Comparison of ENCODE assay signal across 8 cellular contexts in the genomic region with DNA sequence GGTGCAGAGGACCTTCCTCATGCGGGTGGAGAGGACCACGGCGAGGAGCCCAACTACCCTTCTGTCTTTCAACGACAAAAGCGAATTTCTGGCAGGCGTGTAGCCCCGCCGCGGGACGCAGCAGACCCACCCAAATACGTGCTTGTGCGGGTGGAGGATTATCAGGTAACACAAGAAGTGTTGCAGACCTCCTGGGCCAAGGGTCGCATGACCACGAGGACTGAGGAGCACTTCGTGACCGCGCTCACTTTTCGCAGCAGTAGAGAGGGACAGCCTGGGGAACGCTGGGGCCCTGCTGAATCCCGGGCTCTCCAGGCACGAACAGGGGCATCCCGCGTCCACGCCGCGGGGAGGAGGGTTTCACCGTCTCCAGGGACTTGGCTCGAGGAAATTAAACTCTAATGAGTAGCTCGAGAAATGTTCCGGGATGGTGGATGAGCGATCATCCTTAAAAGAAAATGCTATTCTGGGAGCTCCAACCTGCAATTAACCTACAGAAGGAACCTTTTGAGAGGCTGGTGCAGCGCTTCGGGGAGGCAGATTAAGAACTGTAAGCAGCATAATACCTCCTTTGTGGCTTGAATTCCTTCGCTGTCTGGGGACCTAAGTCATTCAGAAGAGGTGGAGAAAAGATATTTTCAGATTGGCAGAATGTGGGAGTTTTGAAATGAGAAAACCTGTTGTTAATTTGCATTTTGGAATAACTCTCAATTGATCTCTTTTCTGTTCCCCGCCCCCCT. TPM values are rescaled to one million over a fixed set of nuclear protein-coding genes. Genes with fewer than 3 reads are reported as not detected.
DNase-seq lines count a peak whose midpoint lies in the region; ATAC-seq, FAIRE-seq and TF ChIP-seq lines count a peak whose summit lies in the region.

No MANE protein-coding gene starts in this region.

- intact Hi-C loops in HCT116 (cut with micrococcal nuclease) (no loop called here), GM12878 (cut with micrococcal nuclease; ENCODE audit: unreplicated experiment) (no loop called here), kidney (cut with DNase I) (no loop called here)

- peak; percentile 4 for DNase-seq in T-helper 2 cell treated with Interferon-gamma antibody and Interleukin-4, amounts not matched to agents 5 μg/mL and 100 μg/mL, for 36 hours (ENCODE audit: low spot score)
- DNase-seq in T-helper 2 cell (no peak), HCT116 (ENCODE audit: low read depth, low spot score) (no peak), NCI-H1092 (lab: John Stamatoyannopoulos, UW) (peak; percentile 1), GM12878 (ENCODE audit: low read depth, low spot score) (no peak), kidney (peak; percentile 72), amniotic stem cell (lab: John Stamatoyannopoulos, UW) (no peak)

- H3K9ac ChIP-seq in HCT116 (ENCODE audit: low read length) (peak overlapping the region; percentile 82), GM12878 (ENCODE audit: control insufficient read depth, insufficient read depth, low read length) (0 out of 2 replicates have a peak overlapping the region, but pooled peaks have one; percentile 20), kidney (ENCODE audit: low read length in 2 of 2) (no peak overlapping the region)

- SMC1A ChIA-PET in GM12878 (lab: Charles Lee; ENCODE audit: uncharacterized antibody, unreplicated experiment): interaction anchor here (0.9 to 2.4 kb wide), 3 partner anchors 9 to 17 kb away, joined by 3 to 8 read pairs (median 3); no protein-coding TSS in a partner anchor

- BruUV-seq in HCT116 (replicated peaks; lab: Mats Ljungman, UMichigan): TSS peak; percentile 49
- no TSS peak for BruUV-seq in GM12878 (replicated peaks; lab: Mats Ljungman, UMichigan)

- H3K36me3 Mint-ChIP-seq in T-helper 2 cell treated with Interferon-gamma antibody and Interleukin-4, amounts not matched to agents 5 μg/mL and 100 μg/mL, for 36 hours (ENCODE audit: low read depth): no peaks in the 10 kb centered on the region
- H3K36me3 Mint-ChIP-seq in stimulated activated naive CD8-positive, alpha-beta T cell treated with anti-CD3 and anti-CD28 coated beads, Interleukin-15, Interleukin-2, amounts not matched to agents 100 ng/mL and 50 ng/mL, for 24 hours (ENCODE audit: low read depth): no peaks in the 10 kb centered on the region

- H3K36me3 ChIP-seq in HCT116 (ENCODE audit: control insufficient read depth in 1 of 2, insufficient read depth in 2 of 2, low read length in 2 of 2) (no peaks in the 10 kb centered on the region), GM12878 (ENCODE audit: control insufficient read depth in 2 of 2, insufficient read depth in 2 of 2, low read length in 1 of 2) (no peaks in the 10 kb centered on the region), kidney (ENCODE audit: control insufficient read depth in 1 of 2, insufficient read depth in 2 of 2, low read length in 2 of 2) (no peaks in the 10 kb centered on the region)

- TF ChIP-seq EP300 in GM12878 (IDR thresholded peaks at IDR 0.05; ENCODE audit: borderline replicate concordance in 1 of 2, control insufficient read depth in 1 of 2, low read depth in 2 of 2, low read length in 2 of 2): no peak

- H4K20me1 ChIP-seq in HCT116 (ENCODE audit: insufficient read depth) (no peaks in the 10 kb centered on the region), GM12878 (ENCODE audit: control insufficient read depth, insufficient read depth) (no peaks in the 10 kb centered on the region)

- H2AFZ ChIP-seq in HCT116 (ENCODE audit: low read depth, low read length, poor library complexity, severe bottlenecking) (no peak overlapping the region), GM12878 (ENCODE audit: control insufficient read depth, low read depth, low read length) (peak overlapping the region; percentile 69)

- H3K4me1 Mint-ChIP-seq in T-helper 2 cell treated with Interferon-gamma antibody and Interleukin-4, amounts not matched to agents 5 μg/mL and 100 μg/mL, for 36 hours (ENCODE audit: low read depth): peaks cover 18% of the 10 kb centered on the region
- H3K4me1 Mint-ChIP-seq in stimulated activated naive CD8-positive, alpha-beta T cell treated with anti-CD3 and anti-CD28 coated beads, Interleukin-15, Interleukin-2, amounts not matched to agents 100 ng/mL and 50 ng/mL, for 24 hours (ENCODE audit: low read depth): peaks cover 18% of the 10 kb centered on the region

- peak; percentile 65 for FAIRE-seq in GM12878 (lab: Jason Lieb, UNC)
- no peak for FAIRE-seq in kidney (lab: Jason Lieb, UNC)

- TF ChIP-seq RAD21 in HCT116 (IDR thresholded peaks at IDR 0.05; ENCODE audit: low read depth) (no peak), GM12878 (IDR thresholded peaks at IDR 0.05; ENCODE audit: insufficient read depth, low read depth, low read length) (no peak)

- peaks cover 32% of the 10 kb centered on the region for H3K79me2 ChIP-seq in HCT116 (ENCODE audit: insufficient read depth, low read length)
- no peaks in the 10 kb centered on the region for H3K79me2 ChIP-seq in GM12878 (ENCODE audit: control insufficient read depth, insufficient read depth, low read length)

- peaks cover 50 to 71% of the 10 kb centered on the region in 2 experiments for H3K4me1 ChIP-seq in HCT116 (ENCODE audit: control insufficient read depth in 1 of 2, insufficient read depth in 2 of 2, low read length in 2 of 2)
- no peaks in the 10 kb centered on the region; the same call in none of the 2 replicates for H3K4me1 ChIP-seq in GM12878 (ENCODE audit: control insufficient read depth, insufficient read depth, low read length)
- peaks cover 0 to 13% of the 10 kb centered on the region in 2 donors for H3K4me1 ChIP-seq in kidney (ENCODE audit: control insufficient read depth in 1 of 2, insufficient read depth in 1 of 2, low read depth in 1 of 2, low read length in 2 of 2)

- peaks cover 38% of the 10 kb centered on the region for H3K27me3 Mint-ChIP-seq in T-helper 2 cell treated with Interferon-gamma antibody and Interleukin-4, amounts not matched to agents 5 μg/mL and 100 μg/mL, for 36 hours (ENCODE audit: low read depth)
- H3K27me3 Mint-ChIP-seq in stimulated activated naive CD8-positive, alpha-beta T cell treated with anti-CD3 and anti-CD28 coated beads, Interleukin-15, Interleukin-2, amounts not matched to agents 100 ng/mL and 50 ng/mL, for 24 hours: peaks cover 57% of the 10 kb centered on the region

- H3K4me3 Mint-ChIP-seq in T-helper 2 cell treated with Interferon-gamma antibody and Interleukin-4, amounts not matched to agents 5 μg/mL and 100 μg/mL, for 36 hours: peak overlapping the region; percentile 88
- H3K4me3 Mint-ChIP-seq in stimulated activated naive CD8-positive, alpha-beta T cell treated with anti-CD3 and anti-CD28 coated beads, Interleukin-15, Interleukin-2, amounts not matched to agents 100 ng/mL and 50 ng/mL, for 24 hours: peak overlapping the region; percentile 77

- CTCF ChIA-PET in HCT116 (lab: Charles Lee): interaction anchor here (1.2 kb wide), 1 partner anchor 10 kb away, joined by 3 read pairs; no protein-coding TSS in a partner anchor
- CTCF ChIA-PET in GM12878 (lab: Yijun Ruan, JAX): interaction anchor here (0.8 to 1.5 kb wide), 2 partner anchors 14 to 21 kb away, joined by 3 read pairs; no protein-coding TSS in a partner anchor

- in situ Hi-C loops in GM12878 (cut with MboI): no loop called here

- H3K27me3 ChIP-seq in HCT116 (ENCODE audit: insufficient read depth, low read length) (no peaks in the 10 kb centered on the region), GM12878 (replicated peaks in 1 of 2; ENCODE audit: control insufficient read depth in 2 of 2, insufficient read depth in 2 of 2, low read length in 1 of 2) (no peaks in the 10 kb centered on the region; a peak in 1 of 4 replicates)

- no peak overlapping the region for H3K27ac Mint-ChIP-seq in T-helper 2 cell treated with Interferon-gamma antibody and Interleukin-4, amounts not matched to agents 5 μg/mL and 100 μg/mL, for 36 hours
- H3K27ac Mint-ChIP-seq in stimulated activated naive CD8-positive, alpha-beta T cell treated with anti-CD3 and anti-CD28 coated beads, Interleukin-15, Interleukin-2, amounts not matched to agents 100 ng/mL and 50 ng/mL, for 24 hours: no peak overlapping the region

- 24% methylated on average over 33 of the region's 35 CpGs for WGBS in GM12878 (ENCODE audit: insufficient coverage, insufficient replicate concordance, low lambda C conversion rate, missing lambda C conversion rate)

- H3K9me3 Mint-ChIP-seq in T-helper 2 cell treated with Interferon-gamma antibody and Interleukin-4, amounts not matched to agents 5 μg/mL and 100 μg/mL, for 36 hours: no peaks in the 10 kb centered on the region
- H3K9me3 Mint-ChIP-seq in stimulated activated naive CD8-positive, alpha-beta T cell treated with anti-CD3 and anti-CD28 coated beads, Interleukin-15, Interleukin-2, amounts not matched to agents 100 ng/mL and 50 ng/mL, for 24 hours: no peaks in the 10 kb centered on the region

- no peaks in the 10 kb centered on the region for H3K9me3 ChIP-seq in HCT116 (ENCODE audit: control insufficient read depth in 1 of 2, insufficient read depth in 1 of 2, low read depth in 1 of 2, low read length in 2 of 2)
- no peaks in the 10 kb centered on the region for H3K9me3 ChIP-seq in GM12878 (replicated peaks; ENCODE audit: control insufficient read depth, insufficient read depth, low read length)
- H3K9me3 ChIP-seq in kidney (ENCODE audit: control insufficient read depth in 1 of 2, low read length in 2 of 2): no peaks in the 10 kb centered on the region

- no peaks in the 10 kb centered on the region for H3K9me2 ChIP-seq in HCT116 (ENCODE audit: insufficient read depth)

- TF ChIP-seq CTCF in HCT116 (IDR thresholded peaks at IDR 0.05 in 2 of 3, conservative IDR thresholded peaks at IDR 0.05 in 1 of 3; ENCODE audit: borderline replicate concordance in 1 of 3, insufficient read depth in 1 of 3, low read depth in 2 of 3, low read length in 2 of 3) (no peak), GM12878 (IDR thresholded peaks at IDR 0.05 in 2 of 3, conservative IDR thresholded peaks at IDR 0.05 in 1 of 3; ENCODE audit: control insufficient read depth in 2 of 3, extremely low read depth in 1 of 3, insufficient read depth in 1 of 3, low read depth in 3 of 3, low read length in 3 of 3) (no peak), kidney (IDR thresholded peaks at IDR 0.05; ENCODE audit: borderline replicate concordance, extremely low read depth, insufficient read depth) (no peak)

- TF ChIP-seq POLR2A in HCT116 (IDR thresholded peaks at IDR 0.05; ENCODE audit: borderline replicate concordance, extremely low read depth, insufficient read depth, insufficient read length) (no peak), GM12878 (IDR thresholded peaks at IDR 0.05; ENCODE audit: low read depth, low read length) (no peak)

- ATAC-seq in HCT116: peak; percentile 34
- peak; percentile 70 for ATAC-seq in GM12878

- H3K27ac ChIP-seq in HCT116 (ENCODE audit: low read depth, low read length) (peak overlapping the region; percentile 81), GM12878 (ENCODE audit: control insufficient read depth, insufficient read depth) (no peak overlapping the region), kidney (ENCODE audit: low read depth in 2 of 2, low read length in 2 of 2) (no peak overlapping the region)

- H3K4me2 ChIP-seq in HCT116 (ENCODE audit: low read length): peak overlapping the region; percentile 98
- H3K4me2 ChIP-seq in GM12878 (ENCODE audit: control insufficient read depth, insufficient read depth): peak overlapping the region; percentile 82

- POLR2A ChIA-PET in HCT116 (lab: Charles Lee): interaction anchor here (1.1 to 2.4 kb wide), 6 partner anchors 9 to 19 kb away, joined by 3 to 7 read pairs (median 6); no protein-coding TSS in a partner anchor
- POLR2A ChIA-PET in GM12878 (lab: Charles Lee): no interaction called here

- RAD21 ChIA-PET in HCT116 (lab: Charles Lee; ENCODE audit: low non-redundant PET in 1 of 2, low total read pairs in 2 of 2, uncharacterized antibody in 2 of 2, unreplicated experiment in 2 of 2) (no interaction called here), GM12878 (lab: Charles Lee; ENCODE audit: unreplicated experiment) (interaction anchor here (1.6 kb wide), 1 partner anchor 12 kb away, joined by 3 read pairs; no protein-coding TSS in a partner anchor)

- H3K4me3 ChIP-seq in HCT116 (replicated peaks in 1 of 2; ENCODE audit: low read depth in 1 of 2, low read length in 2 of 2) (peak overlapping the region; percentile 75), GM12878 (peak overlapping the region; percentile 57), kidney (ENCODE audit: low read length in 2 of 2) (peak overlapping the region; percentile 58 to 60)

RNA-seq across cellular contexts. Expression of a gene that starts 0.8 kb away (rescaled TPM):
- total RNA-seq in HCT116 (2021; ENCODE audit: unreplicated experiment) (31.6 TPM), GM12878 (2014; rRNA removed) (not detected in 2 replicates), GM12878 (2014; rRNA removed; fragmentation: Illumina TruSeq; extraction: Trizol) (not detected in 2 replicates), GM12878 (2021) (not detected in 2 replicates), kidney (2.2 TPM)
- 4.8 and 7.9 TPM in 2 replicates for polyA plus RNA-seq in HCT116 (2012)
- not detected in 2 replicates for total RNA-seq in GM12878 (2013; cell fraction: nucleolus; rRNA removed)
- polyA plus RNA-seq in GM12878 (2011; ENCODE audit: low read depth): not detected
- polyA plus RNA-seq in GM12878 (2011; rRNA removed) (0.05 TPM in 1 of 2 replicates, not detected in the other), GM12878 (2014; fragmentation: Illumina TruSeq; extraction: Trizol) (not detected in 2 replicates), GM12878 (2014; fragmentation: Nextera tagmentation; extraction: Ambion mirVana) (not detected), GM12878 (2014; rRNA removed) (0.19 TPM in 1 of 2 replicates, not detected in the other), GM12878 (2016; fragmentation: Nextera tagmentation; extraction: Ambion mirVana) (not detected), kidney (ENCODE audit: insufficient read depth, low read depth, low replicate concordance) (not detected)
- polyA plus RNA-seq in GM12878 (2011; cell fraction: cytosol; rRNA removed): 0.07 TPM in 1 of 2 replicates, not detected in the other
- polyA plus RNA-seq in GM12878 (2011; cell fraction: nucleus; rRNA removed): 0.07 TPM in 1 of 2 replicates, not detected in the other
- not detected in 2 replicates for polyA plus RNA-seq in GM12878 (2012)
- not detected in 2 replicates for polyA minus RNA-seq in GM12878 (2011; rRNA and poly(A)+ RNA removed)
- not detected in 2 replicates for polyA minus RNA-seq in GM12878 (2011; cell fraction: cytosol; rRNA and poly(A)+ RNA removed)
- not detected in 2 replicates for polyA minus RNA-seq in GM12878 (2011; cell fraction: nucleus; rRNA and poly(A)+ RNA removed)

RNA-seq across cellular contexts. Expression of a gene that starts 51.6 kb away (rescaled TPM):
- total RNA-seq in HCT116 (2021; ENCODE audit: unreplicated experiment) (not detected), GM12878 (2014; rRNA removed) (not detected in 2 replicates), GM12878 (2014; rRNA removed; fragmentation: Illumina TruSeq; extraction: Trizol) (not detected in 2 replicates), GM12878 (2021) (not detected in 2 replicates), kidney (not detected)
- not detected in 2 replicates for polyA plus RNA-seq in HCT116 (2012)
- total RNA-seq in GM12878 (2013; cell fraction: nucleolus; rRNA removed): not detected in 2 replicates
- not detected for polyA plus RNA-seq in GM12878 (2011; ENCODE audit: low read depth)
- polyA plus RNA-seq in GM12878 (2011; rRNA removed) (not detected in 2 replicates), GM12878 (2014; fragmentation: Illumina TruSeq; extraction: Trizol) (not detected in 2 replicates), GM12878 (2014; fragmentation: Nextera tagmentation; extraction: Ambion mirVana) (not detected), GM12878 (2014; rRNA removed) (not detected in 2 replicates), GM12878 (2016; fragmentation: Nextera tagmentation; extraction: Ambion mirVana) (not detected), kidney (ENCODE audit: insufficient read depth, low read depth, low replicate concordance) (not detected)
- polyA plus RNA-seq in GM12878 (2011; cell fraction: cytosol; rRNA removed): not detected in 2 replicates
- not detected in 2 replicates for polyA plus RNA-seq in GM12878 (2011; cell fraction: nucleus; rRNA removed)
- not detected in 2 replicates for polyA plus RNA-seq in GM12878 (2012)
- polyA minus RNA-seq in GM12878 (2011; rRNA and poly(A)+ RNA removed): not detected in 2 replicates
- polyA minus RNA-seq in GM12878 (2011; cell fraction: cytosol; rRNA and poly(A)+ RNA removed): not detected in 2 replicates
- polyA minus RNA-seq in GM12878 (2011; cell fraction: nucleus; rRNA and poly(A)+ RNA removed): not detected in 2 replicates

Comparison
In these comparisons a context has a peak if more than half of its experiments do, and no peak if none do; other contexts are left out.
1. DNase-seq: peak in T-helper 2 cell treated with Interferon-gamma antibody and Interleukin-4, amounts not matched to agents 5 μg/mL and 100 μg/mL, for 36 hours (single experiment), NCI-H1092 (single experiment) and kidney (single experiment); none in T-helper 2 cell (0 of 5), HCT116 (single experiment), GM12878 (single experiment) and amniotic stem cell (single experiment).
2. H3K9ac ChIP-seq: peak in HCT116 (single experiment) and GM12878 (single experiment); none in kidney (0 of 2).
3. RNA of a gene that starts 0.8 kb away (total RNA-seq): 31.6 TPM in HCT116 (single experiment); 2.2 TPM in kidney (single experiment) and not detected in GM12878; every median in the first group is over 10 times any median in the second.
4. Peak in every context shown above with its lines, with median percentiles within 50 percentile points of each other: H3K4me3 ChIP-seq.